Comparison of ENCODE assay signal across 21 cellular contexts in the genomic region with DNA sequence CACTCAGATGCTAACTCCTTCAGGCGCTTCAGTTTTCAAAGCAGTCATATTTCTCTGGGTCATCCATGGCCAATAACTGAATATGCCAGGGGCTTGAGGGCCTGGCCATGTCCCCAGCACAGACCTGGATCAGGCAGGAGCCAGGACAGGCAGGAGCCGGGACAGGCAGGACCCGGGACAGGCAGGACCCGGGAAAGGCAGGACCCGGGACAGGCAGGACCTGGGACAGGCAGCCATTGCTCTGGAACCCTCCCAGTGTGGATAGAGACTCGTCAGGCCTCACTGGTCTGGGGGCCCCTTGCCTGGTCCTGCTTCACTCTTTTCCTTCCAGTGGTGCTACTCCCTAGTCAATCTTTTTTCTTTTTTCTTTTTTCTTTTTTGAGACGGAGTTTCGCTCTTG.
DNase-seq lines count a peak whose midpoint lies in the region; ATAC-seq and TF ChIP-seq lines count a peak whose summit lies in the region.
"Had no signal": no experiment of that assay in that cellular context is flagged by ENCODE, and none has a peak within 500 bp of the region (broad histone marks: within the 10 kb centered on the region; RNA-seq: fewer than 3 reads in every experiment).

No MANE protein-coding gene starts in this region.

- no peak for TF ChIP-seq CTCF in natural killer cell (IDR thresholded peaks at IDR 0.05)
- TF ChIP-seq CTCF in upper lobe of right lung (IDR thresholded peaks at IDR 0.05): no peak

- H3K4me1 Mint-ChIP-seq in activated T-cell treated with anti-CD3 and anti-CD28 coated beads, Interleukin-2, amount 50 U/mL, for 24 hours (ENCODE audit: low read depth): peaks cover 6% of the 10 kb centered on the region
- peaks cover 5 to 6% of the 10 kb centered on the region in 2 donors for H3K4me1 Mint-ChIP-seq in natural killer cell treated with Interleukin-12 subunit alpha and Interleukin-12 subunit beta and Interleukin-15 and Interleukin-18, amount 100 ng/mL, for 72 hours (ENCODE audit: low read depth in 2 of 2)
- H3K4me1 Mint-ChIP-seq in natural killer cell: peaks cover 6 to 8% of the 10 kb centered on the region in 2 donors

- H3K9me2 ChIP-seq in Karpas-422 (replicated peaks; ENCODE audit: insufficient read depth, low read length): no peaks in the 10 kb centered on the region

- H3K9me3 ChIP-seq in neuronal stem cell (replicated peaks in 1 of 2; ENCODE audit: control insufficient read depth in 2 of 2, insufficient read depth in 1 of 2, low read depth in 1 of 2, low read length in 2 of 2) (no peaks in the 10 kb centered on the region), upper lobe of right lung (no peaks in the 10 kb centered on the region), Karpas-422 (ENCODE audit: low read length) (no peaks in the 10 kb centered on the region)
- H3K9me3 ChIP-seq: BLaER1, HAP-1 had no signal

- peaks cover 3 to 14% of the 10 kb centered on the region in 2 donors for H3K4me1 ChIP-seq in neuronal stem cell (ENCODE audit: control insufficient read depth in 2 of 2, insufficient read depth in 1 of 2, low read depth in 1 of 2, low read length in 2 of 2)
- peaks cover 5% of the 10 kb centered on the region for H3K4me1 ChIP-seq in upper lobe of right lung
- H3K4me1 ChIP-seq in Karpas-422 (ENCODE audit: low read length): peaks cover 7% of the 10 kb centered on the region
- H3K4me1 ChIP-seq: BLaER1, HAP-1 had no signal

- H2BK12ac ChIP-seq in neuronal stem cell (ENCODE audit: low read length): no peak overlapping the region

- DNase-seq in activated T-cell treated with anti-CD3 and anti-CD28 coated beads, Interleukin-2, amount 50 U/mL, for 1 hour: peak; percentile 10
- no peak for DNase-seq in activated T-cell treated with anti-CD3 and anti-CD28 coated beads, Interleukin-2, amount 50 U/mL, for 24 hours
- peak; percentile 53 for DNase-seq in natural killer cell treated with Interleukin-12 subunit alpha and Interleukin-12 subunit beta and Interleukin-15 and Interleukin-18, amount 100 ng/mL, for 72 hours (ENCODE audit: low spot score)
- DNase-seq in natural killer cell: no peak
- DNase-seq in neuronal stem cell (ENCODE audit: low spot score): no peak
- peak; percentile 29 for DNase-seq in upper lobe of right lung
- DNase-seq in COR-L47 (lab: John Stamatoyannopoulos, UW): no peak
- no peak for DNase-seq in Karpas-422
- DNase-seq: CD4-positive, CD25-positive, alpha-beta regulatory T cell; CD8-positive, alpha-beta T cell; DMS 273 treated with DMSO at 0.1 percent for 48 hours; DMS79; EL; GDM1 had no signal

- no peak overlapping the region for H2AFZ ChIP-seq in neuronal stem cell (ENCODE audit: low read length)
- H2AFZ ChIP-seq in Karpas-422 (ENCODE audit: low read length): no peak overlapping the region
- H2AFZ ChIP-seq: GM23338 had no signal

- no peak overlapping the region for H3K18ac ChIP-seq in neuronal stem cell (ENCODE audit: low read length)

- no peak overlapping the region for H2BK5ac ChIP-seq in neuronal stem cell (ENCODE audit: low read length)

- H3K27me3 Mint-ChIP-seq in activated T-cell treated with anti-CD3 and anti-CD28 coated beads, Interleukin-2, amount 50 U/mL, for 24 hours: peaks cover 9% of the 10 kb centered on the region
- H3K27me3 Mint-ChIP-seq in natural killer cell treated with Interleukin-12 subunit alpha and Interleukin-12 subunit beta and Interleukin-15 and Interleukin-18, amount 100 ng/mL, for 72 hours: peaks cover 14 to 16% of the 10 kb centered on the region in 2 donors
- H3K27me3 Mint-ChIP-seq in natural killer cell (ENCODE audit: low read depth in 2 of 2): peaks cover 6 to 20% of the 10 kb centered on the region in 2 donors

- H2BK15ac ChIP-seq in neuronal stem cell (ENCODE audit: low read length): no peak overlapping the region

- no peaks in the 10 kb centered on the region for H4K20me1 ChIP-seq in Karpas-422 (ENCODE audit: insufficient read depth, low read depth, low read length)
- H4K20me1 ChIP-seq: BLaER1 had no signal

- peak overlapping the region; percentile 56 for H2AK5ac ChIP-seq in neuronal stem cell (ENCODE audit: low read depth, low read length)

- H3K79me2 ChIP-seq in Karpas-422 (ENCODE audit: low read length): no peaks in the 10 kb centered on the region

- H3K27ac ChIP-seq in neuronal stem cell (replicated peaks; ENCODE audit: low read length): no peak overlapping the region
- H3K27ac ChIP-seq in upper lobe of right lung: no peak overlapping the region
- H3K27ac ChIP-seq in Karpas-422 (ENCODE audit: low read length): no peak overlapping the region
- H3K27ac ChIP-seq: 22Rv1, BLaER1, C4-2B had no signal

- no peak for ATAC-seq in natural killer cell treated with Interleukin-12 subunit alpha and Interleukin-12 subunit beta and Interleukin-15 and Interleukin-18, amount 100 ng/mL, for 72 hours
- ATAC-seq in natural killer cell (no peak), upper lobe of right lung (no peak)
- ATAC-seq: CD8-positive, alpha-beta T cell; GM12878; GM23338 had no signal

- H3K23ac ChIP-seq in neuronal stem cell (ENCODE audit: low read depth, low read length, poor library complexity): no peak overlapping the region

- H3K27ac Mint-ChIP-seq in activated T-cell treated with anti-CD3 and anti-CD28 coated beads, Interleukin-2, amount 50 U/mL, for 24 hours: no peak overlapping the region
- no peak overlapping the region for H3K27ac Mint-ChIP-seq in natural killer cell treated with Interleukin-12 subunit alpha and Interleukin-12 subunit beta and Interleukin-15 and Interleukin-18, amount 100 ng/mL, for 72 hours
- H3K27ac Mint-ChIP-seq in natural killer cell: no peak overlapping the region
- H3K27ac Mint-ChIP-seq: B cell; CD4-positive, CD25-positive, alpha-beta regulatory T cell; CD8-positive, alpha-beta T cell; GM23338 had no signal

- no peak overlapping the region for H3K14ac ChIP-seq in neuronal stem cell (ENCODE audit: low read length)

- H3K9ac ChIP-seq in neuronal stem cell (ENCODE audit: low read depth, low read length, poor library complexity) (no peak overlapping the region), Karpas-422 (ENCODE audit: low read length) (no peak overlapping the region)
- H3K9ac ChIP-seq: BLaER1 had no signal

- no peaks in the 10 kb centered on the region for H3K9me3 Mint-ChIP-seq in activated T-cell treated with anti-CD3 and anti-CD28 coated beads, Interleukin-2, amount 50 U/mL, for 24 hours
- no peaks in the 10 kb centered on the region for H3K9me3 Mint-ChIP-seq in natural killer cell treated with Interleukin-12 subunit alpha and Interleukin-12 subunit beta and Interleukin-15 and Interleukin-18, amount 100 ng/mL, for 72 hours
- H3K9me3 Mint-ChIP-seq in natural killer cell: no peaks in the 10 kb centered on the region
- H3K9me3 Mint-ChIP-seq: CD4-positive, CD25-positive, alpha-beta regulatory T cell; CD8-positive, alpha-beta T cell; GM23338 had no signal

- no peak overlapping the region for H3K4ac ChIP-seq in neuronal stem cell (ENCODE audit: low read length)

- H3K27me3 ChIP-seq in neuronal stem cell (ENCODE audit: control insufficient read depth in 3 of 3, insufficient read depth in 3 of 3, low read depth in 1 of 3, low read length in 3 of 3) (peaks cover 0 to 25% (median 0%) of the 10 kb centered on the region in 3 experiments), upper lobe of right lung (no peaks in the 10 kb centered on the region), Karpas-422 (ENCODE audit: low read length) (no peaks in the 10 kb centered on the region)
- H3K27me3 ChIP-seq: BLaER1 had no signal

- H3K4me3 ChIP-seq in neuronal stem cell (ENCODE audit: low read length in 2 of 2): no peak overlapping the region
- H3K4me3 ChIP-seq in upper lobe of right lung: no peak overlapping the region
- no peak overlapping the region for H3K4me3 ChIP-seq in Karpas-422 (ENCODE audit: low read length)
- H3K4me3 ChIP-seq: BLaER1, GM12878, GM23338, HAP-1 had no signal

- H3K79me1 ChIP-seq in neuronal stem cell (ENCODE audit: low read depth, low read length): no peaks in the 10 kb centered on the region

- no peak overlapping the region for H4K91ac ChIP-seq in neuronal stem cell (ENCODE audit: low read depth, low read length, poor library complexity)

- H3K4me3 Mint-ChIP-seq in activated T-cell treated with anti-CD3 and anti-CD28 coated beads, Interleukin-2, amount 50 U/mL, for 24 hours: no peak overlapping the region
- no peak overlapping the region for H3K4me3 Mint-ChIP-seq in natural killer cell treated with Interleukin-12 subunit alpha and Interleukin-12 subunit beta and Interleukin-15 and Interleukin-18, amount 100 ng/mL, for 72 hours
- H3K4me3 Mint-ChIP-seq in natural killer cell: no peak overlapping the region
- H3K4me3 Mint-ChIP-seq: B cell; CD8-positive, alpha-beta T cell; GM23338 had no signal

- H2BK120ac ChIP-seq in neuronal stem cell (ENCODE audit: low read depth, low read length): no peak overlapping the region

- H3K36me3 Mint-ChIP-seq in activated T-cell treated with anti-CD3 and anti-CD28 coated beads, Interleukin-2, amount 50 U/mL, for 24 hours (ENCODE audit: low read depth): no peaks in the 10 kb centered on the region
- H3K36me3 Mint-ChIP-seq in natural killer cell treated with Interleukin-12 subunit alpha and Interleukin-12 subunit beta and Interleukin-15 and Interleukin-18, amount 100 ng/mL, for 72 hours: no peaks in the 10 kb centered on the region
- H3K36me3 Mint-ChIP-seq in natural killer cell: no peaks in the 10 kb centered on the region
- H3K36me3 Mint-ChIP-seq: CD4-positive, CD25-positive, alpha-beta regulatory T cell; CD8-positive, alpha-beta T cell had no signal

- no peak overlapping the region for H4K8ac ChIP-seq in neuronal stem cell (ENCODE audit: low read depth, low read length)

- intact Hi-C loops in natural killer cell (cut with micrococcal nuclease): no loop called here
- intact Hi-C loops in upper lobe of right lung (cut with DNase I): no loop called here

- H3K4me2 ChIP-seq in neuronal stem cell (ENCODE audit: insufficient read depth, low read length, poor library complexity, severe bottlenecking) (no peak overlapping the region), Karpas-422 (ENCODE audit: low read depth, low read length, poor library complexity, severe bottlenecking) (no peak overlapping the region)
- H3K4me2 ChIP-seq: BLaER1, GM23338 had no signal

- WGBS in neuronal stem cell (ENCODE audit: extremely low coverage in 2 of 2, insufficient read length in 2 of 2, insufficient replicate concordance in 1 of 2), 2 donors: no CpG with 5 or more reads among the region's 8 CpGs

- H3K36me3 ChIP-seq in neuronal stem cell (replicated peaks in 1 of 2; ENCODE audit: control insufficient read depth in 2 of 2, insufficient read depth in 2 of 2, low read length in 2 of 2) (no peaks in the 10 kb centered on the region), upper lobe of right lung (no peaks in the 10 kb centered on the region), Karpas-422 (ENCODE audit: insufficient read depth, low read length) (no peaks in the 10 kb centered on the region)
- H3K36me3 ChIP-seq: BLaER1, HAP-1 had no signal

Comparison
In these comparisons a context has a peak if more than half of its experiments do, and no peak if none do; other contexts are left out.
1. DNase-seq: peak in activated T-cell treated with anti-CD3 and anti-CD28 coated beads, Interleukin-2, amount 50 U/mL, for 1 hour (single experiment), natural killer cell treated with Interleukin-12 subunit alpha and Interleukin-12 subunit beta and Interleukin-15 and Interleukin-18, amount 100 ng/mL, for 72 hours (single experiment) and upper lobe of right lung (single experiment); none in activated T-cell treated with anti-CD3 and anti-CD28 coated beads, Interleukin-2, amount 50 U/mL, for 24 hours (single experiment), natural killer cell (single experiment), neuronal stem cell (single experiment), COR-L47 (single experiment) and Karpas-422 (single experiment).